In the genomic region with DNA sequence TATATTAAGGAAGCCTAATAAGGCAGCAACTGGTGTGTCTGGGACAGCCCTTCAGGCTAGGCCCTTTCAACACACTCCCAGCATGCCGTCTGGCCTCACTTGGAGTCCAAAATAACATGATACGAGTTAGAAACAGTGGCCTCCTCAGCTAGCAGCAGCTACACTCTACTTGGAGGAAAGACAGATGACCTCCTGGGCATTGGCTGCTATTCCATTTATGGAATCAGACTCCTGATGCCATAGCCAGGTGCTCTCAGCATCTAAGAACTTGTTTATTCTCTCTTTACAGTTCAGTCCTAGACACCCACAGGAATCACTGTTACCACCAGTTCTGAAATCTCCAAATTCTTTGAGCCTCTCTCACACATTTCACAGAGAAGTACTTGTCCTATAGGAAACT, we compare ENCODE assay signal across 13 cellular contexts. TPM values are rescaled to one million over a fixed set of nuclear protein-coding genes. Genes with fewer than 3 reads are reported as not detected.
A peak's percentile ranks its signal among the peaks of the same experiment; 100 is the strongest.
DNase-seq lines count a peak whose midpoint lies in the region; TF ChIP-seq lines count a peak whose summit lies in the region.
"Had no signal": no experiment of that assay in that cellular context is flagged by ENCODE, and none has a peak within 500 bp of the region (broad histone marks: within the 10 kb centered on the region; RNA-seq: fewer than 3 reads in every experiment).

No MANE protein-coding gene starts in this region.

- DNase-seq in HCEC 1CT = peak; percentile 47
- DNase-seq in cerebellar cortex (ENCODE audit: low spot score) = peak; percentile 66
- peak; percentile 49 for DNase-seq in islet precursor cell
- no peak for DNase-seq in stomach
- DNase-seq in activated T-cell treated with anti-CD3 and anti-CD28 coated beads, Interleukin-2, amount 50 U/mL, for 24 hours = no peak
- no peak for DNase-seq in COR-L47 (lab: John Stamatoyannopoulos, UW)
- no peak for DNase-seq in COLO829 (ENCODE audit: low spot score)
- no peak for DNase-seq in LoVo (ENCODE audit: low spot score)
- DNase-seq: activated CD4-positive, alpha-beta T cell treated with anti-CD3 and anti-CD28 coated beads, Interleukin-2, amount 50 U/mL, for 48 hours; NCI-H1092; NCI-H748 treated with DMSO at 0.1 percent for 48 hours had no signal

- H3K27ac Mint-ChIP-seq in activated T-cell treated with anti-CD3 and anti-CD28 coated beads, Interleukin-2, amount 50 U/mL, for 24 hours = no peak overlapping the region
- H3K27ac Mint-ChIP-seq: activated naive CD4-positive, alpha-beta T cell treated with anti-CD3 and anti-CD28 coated beads, Interleukin-2, amount 50 U/mL, for 24 hours had no signal

- H3K4me3 ChIP-seq in stomach = no peak overlapping the region

- peaks cover 54 to 89% (median 74%) of the 10 kb centered on the region in 4 donors for H3K4me1 ChIP-seq in stomach

- H3K36me3 Mint-ChIP-seq in activated T-cell treated with anti-CD3 and anti-CD28 coated beads, Interleukin-2, amount 50 U/mL, for 24 hours (ENCODE audit: low read depth) = no peaks in the 10 kb centered on the region
- H3K36me3 Mint-ChIP-seq: activated naive CD4-positive, alpha-beta T cell treated with anti-CD3 and anti-CD28 coated beads, Interleukin-2, amount 50 U/mL, for 24 hours had no signal

- H3K4me1 Mint-ChIP-seq in activated T-cell treated with anti-CD3 and anti-CD28 coated beads, Interleukin-2, amount 50 U/mL, for 24 hours (ENCODE audit: low read depth) = no peaks in the 10 kb centered on the region
- H3K4me1 Mint-ChIP-seq: activated naive CD4-positive, alpha-beta T cell treated with anti-CD3 and anti-CD28 coated beads, Interleukin-2, amount 50 U/mL, for 24 hours had no signal

- WGBS in stomach, 5 donors = 63 to 84% (median 70%) methylated on average over 2 of the region's 2 CpGs

- H3K4me3 Mint-ChIP-seq in activated T-cell treated with anti-CD3 and anti-CD28 coated beads, Interleukin-2, amount 50 U/mL, for 24 hours = no peak overlapping the region
- H3K4me3 Mint-ChIP-seq: activated naive CD4-positive, alpha-beta T cell treated with anti-CD3 and anti-CD28 coated beads, Interleukin-2, amount 50 U/mL, for 24 hours had no signal

- H3K9me3 Mint-ChIP-seq in activated T-cell treated with anti-CD3 and anti-CD28 coated beads, Interleukin-2, amount 50 U/mL, for 24 hours = no peaks in the 10 kb centered on the region
- H3K9me3 Mint-ChIP-seq: activated naive CD4-positive, alpha-beta T cell treated with anti-CD3 and anti-CD28 coated beads, Interleukin-2, amount 50 U/mL, for 24 hours had no signal

- no peaks in the 10 kb centered on the region for H3K27me3 ChIP-seq in stomach

- no peaks in the 10 kb centered on the region for H3K27me3 Mint-ChIP-seq in activated T-cell treated with anti-CD3 and anti-CD28 coated beads, Interleukin-2, amount 50 U/mL, for 24 hours
- H3K27me3 Mint-ChIP-seq: activated naive CD4-positive, alpha-beta T cell treated with anti-CD3 and anti-CD28 coated beads, Interleukin-2, amount 50 U/mL, for 24 hours had no signal

- peak overlapping the region in 4 of 5 donors; percentile 80 to 86 (median 82) for H3K27ac ChIP-seq in stomach
- H3K27ac ChIP-seq: HL-60 had no signal

- H3K36me3 ChIP-seq in stomach = no peaks in the 10 kb centered on the region

- H3K9me3 ChIP-seq in stomach = no peaks in the 10 kb centered on the region

- no peak for TF ChIP-seq POLR2A in stomach (IDR thresholded peaks at IDR 0.05)

- no peak for TF ChIP-seq CTCF in stomach (IDR thresholded peaks at IDR 0.05)

- no peak for TF ChIP-seq EP300 in stomach (IDR thresholded peaks at IDR 0.05)

- intact Hi-C loops in stomach (cut with DNase I; ENCODE audit: low total_unique reads) = no loop called here

RNA-seq across cellular contexts. Expression of gene RUSC2, which starts 31.8 kb away (rescaled TPM):
- total RNA-seq in stomach = 10 to 100 TPM in 2 of 5 donors, 1 to 10 TPM in 3; 3.8 to 34.8 (median 9.9) TPM
- 1 to 10 TPM; 3.4 to 6.6 (median 6.5) TPM for polyA plus RNA-seq in stomach

Comparison
In these comparisons a context has a peak if more than half of its experiments do, and no peak if none do; other contexts are left out.
1. DNase-seq: peak in HCEC 1CT (single experiment), cerebellar cortex (single experiment) and islet precursor cell (single experiment); none in stomach (single experiment), activated T-cell treated with anti-CD3 and anti-CD28 coated beads, Interleukin-2, amount 50 U/mL, for 24 hours (single experiment), COR-L47 (single experiment), COLO829 (single experiment) and LoVo (single experiment).